Comparison of ENCODE assay signal across 22 cellular contexts in genomic region chr14:52363001-52363704, GRCh38. TPM values are rescaled to one million over a fixed set of nuclear protein-coding genes. Genes with fewer than 3 reads are reported as not detected.
A peak's percentile ranks its signal among the peaks of the same experiment; 100 is the strongest.
DNase-seq lines count a peak whose midpoint lies in the region; ATAC-seq, FAIRE-seq and TF ChIP-seq lines count a peak whose summit lies in the region.
"Had no signal": no experiment of that assay in that cellular context is flagged by ENCODE, and none has a peak within 500 bp of the region (broad histone marks: within the 10 kb centered on the region; RNA-seq: fewer than 3 reads in every experiment).

No MANE protein-coding gene starts in this region.

- H3K4ac ChIP-seq in IMR-90 (ENCODE audit: low read depth, low read length), result no peak overlapping the region

- H3K27me3 ChIP-seq in IMR-90 (ENCODE audit: control insufficient read depth, insufficient read depth, low read length) (0 out of 2 replicates have a peak, but pooled peaks cover 2% of the 10 kb centered on the region), left lung (peaks cover 0 to 16% of the 10 kb centered on the region in 2 donors), uterus (no peaks in the 10 kb centered on the region)
- H3K27me3 ChIP-seq: SJCRH30 had no signal

- H4K20me1 ChIP-seq in IMR-90 (ENCODE audit: insufficient read depth, low read length), result no peaks in the 10 kb centered on the region

- H4K5ac ChIP-seq in IMR-90 (ENCODE audit: low read depth, low read length), result no peak overlapping the region; the same call in 1 of the 2 replicates

- H2AK9ac ChIP-seq in IMR-90 (replicated peaks; ENCODE audit: low read depth, low read length, poor library complexity), result no peak overlapping the region

- H3K9me3 ChIP-seq in IMR-90 (ENCODE audit: control insufficient read depth, insufficient read depth, low read length), result no peaks in the 10 kb centered on the region
- no peaks in the 10 kb centered on the region for H3K9me3 ChIP-seq in left lung
- H3K9me3 ChIP-seq in uterus, result no peaks in the 10 kb centered on the region
- H3K9me3 ChIP-seq: SJCRH30 had no signal

- 0 out of 3 replicates have a peak overlapping the region, but pooled peaks have one; percentile 20 for H2BK15ac ChIP-seq in IMR-90 (ENCODE audit: low read depth, low read length)

- no peak overlapping the region for H2BK20ac ChIP-seq in IMR-90 (ENCODE audit: low read depth, low read length)

- no TSS peak for BruUV-seq in IMR-90 (replicated peaks; lab: Mats Ljungman, UMichigan)

- no peak overlapping the region for H3K27ac Mint-ChIP-seq in osteocyte (ENCODE audit: unreplicated experiment)

- H3K27me3 Mint-ChIP-seq in osteocyte (ENCODE audit: unreplicated experiment), result no peaks in the 10 kb centered on the region

- H2AK5ac ChIP-seq in IMR-90 (ENCODE audit: low read depth, low read length), result no peak overlapping the region

- TF ChIP-seq POLR2A in IMR-90 (IDR thresholded peaks at IDR 0.05; ENCODE audit: low read depth, low read length), result no peak
- TF ChIP-seq POLR2A in uterus (IDR thresholded peaks at IDR 0.05), result no peak

- no peak overlapping the region for H2BK5ac ChIP-seq in IMR-90 (ENCODE audit: low read depth, low read length, poor library complexity, severe bottlenecking)

- no peak overlapping the region for H3K14ac ChIP-seq in IMR-90 (replicated peaks; ENCODE audit: low read depth, low read length)

- H2BK120ac ChIP-seq in IMR-90 (ENCODE audit: low read depth, low read length), result no peak overlapping the region

- CTCF ChIA-PET in IMR-90 (lab: Yijun Ruan, JAX), result interaction anchor here (0.5 kb wide), 1 partner anchor 172 kb away, joined by 4 read pairs; no protein-coding TSS in a partner anchor

- H4K8ac ChIP-seq in IMR-90 (ENCODE audit: low read depth in 2 of 2, low read length in 2 of 2), result no peak overlapping the region

- DNase-seq in IMR-90 (no peak), left lung (no peak), uterus (no peak), osteocyte (ENCODE audit: extremely low spot score, unreplicated experiment) (no peak), mucosa of gallbladder (ENCODE audit: low spot score) (no peak)
- DNase-seq: AML-193, DMS79 treated with DMSO at 0.1 percent for 48 hours, KBM-7, NCI-H1092 treated with DMSO at 0.1 percent for 48 hours, NCI-H1436 treated with DMSO at 0.1 percent for 48 hours, NCI-H1930, NCI-H226, NCI-H510A treated with DMSO at 0.1 percent for 48 hours, NCI-H774, SJCRH30 had no signal

- no peaks in the 10 kb centered on the region for H3K36me3 Mint-ChIP-seq in osteocyte (ENCODE audit: unreplicated experiment)

- WGBS in IMR-90 (ENCODE audit: extremely low coverage in 2 of 2, insufficient read length in 1 of 2), 2 experiments, result no CpG with 5 or more reads among the region's 2 CpGs

- no peak overlapping the region for H3K9ac ChIP-seq in IMR-90 (ENCODE audit: low read depth, low read length)

- H3K9me1 ChIP-seq in IMR-90 (ENCODE audit: insufficient read depth, low read length), result peaks cover 8% of the 10 kb centered on the region; the same call in 1 of the 2 replicates

- H4K91ac ChIP-seq in IMR-90 (ENCODE audit: insufficient read depth, low read depth, low read length), result no peak overlapping the region

- intact Hi-C loops in IMR-90 (cut with micrococcal nuclease) (no loop called here), left lung (cut with DNase I) (no loop called here), uterus (cut with DNase I; ENCODE audit: low total_unique reads) (no loop called here)

- H3K9me3 Mint-ChIP-seq in osteocyte (ENCODE audit: unreplicated experiment), result no peaks in the 10 kb centered on the region

- H3K4me2 ChIP-seq in IMR-90 (ENCODE audit: low read depth, low read length), result no peak overlapping the region

- in situ Hi-C loops in IMR-90 (cut with MboI; ENCODE audit: low sequenced_read_pairs), result no loop called here

- TF ChIP-seq CTCF in IMR-90 (conservative IDR thresholded peaks at IDR 0.05; ENCODE audit: low read depth, low read length) (no peak), left lung (IDR thresholded peaks at IDR 0.05) (no peak), uterus (IDR thresholded peaks at IDR 0.05) (no peak), osteocyte (IDR thresholded peaks at IDR 0.05) (no peak)

- H3K79me1 ChIP-seq in IMR-90 (ENCODE audit: low read depth in 1 of 2, low read length in 2 of 2), result no peaks in the 10 kb centered on the region

- H3K4me3 ChIP-seq in IMR-90 (ENCODE audit: insufficient read depth, low read depth, low read length), result no peak overlapping the region
- H3K4me3 ChIP-seq in left lung, result no peak overlapping the region
- no peak overlapping the region for H3K4me3 ChIP-seq in uterus
- H3K4me3 ChIP-seq: SJCRH30 had no signal

- peak; percentile 93 for FAIRE-seq in endometrium (lab: Jason Lieb, UNC)
- FAIRE-seq: H54, HepG2, RCC 7860 had no signal

- H3K18ac ChIP-seq in IMR-90 (ENCODE audit: low read depth, low read length), result no peak overlapping the region

- H3K36me3 ChIP-seq in IMR-90 (ENCODE audit: control insufficient read depth, insufficient read depth, low read length) (no peaks in the 10 kb centered on the region), left lung (no peaks in the 10 kb centered on the region), uterus (no peaks in the 10 kb centered on the region)
- H3K36me3 ChIP-seq: SJCRH30 had no signal

- H3K4me1 ChIP-seq in IMR-90 (ENCODE audit: control insufficient read depth, insufficient read depth, low read length), result peaks cover 7% of the 10 kb centered on the region
- H3K4me1 ChIP-seq in left lung, result peaks cover 6 to 9% of the 10 kb centered on the region in 2 donors
- H3K4me1 ChIP-seq in uterus, result peaks cover 5 to 11% of the 10 kb centered on the region in 2 donors

- no peak overlapping the region for H3K4me3 Mint-ChIP-seq in osteocyte (ENCODE audit: unreplicated experiment)

- H3K56ac ChIP-seq in IMR-90 (ENCODE audit: extremely low read depth, insufficient read depth, low read length), result no peak overlapping the region

- peaks cover 15% of the 10 kb centered on the region for H3K4me1 Mint-ChIP-seq in osteocyte (ENCODE audit: unreplicated experiment)

- H3K27ac ChIP-seq in IMR-90 (ENCODE audit: insufficient read depth, low read length) (no peak overlapping the region), left lung (peak overlapping the region; percentile 37 to 71), uterus (peak overlapping the region; percentile 72 to 74)
- H3K27ac ChIP-seq: C4-2B, SJCRH30 had no signal

- dilution Hi-C loops in IMR-90 (cut with HindIII; ENCODE audit: low sequenced_read_pairs, unreplicated experiment), result no loop called here

- no peak overlapping the region for H2AFZ ChIP-seq in IMR-90 (replicated peaks; ENCODE audit: low read length, poor library complexity)

- no peak overlapping the region for H3K23ac ChIP-seq in IMR-90 (ENCODE audit: low read depth, low read length)

- ATAC-seq in IMR-90 (ENCODE audit: low read depth) (no peak), left lung (no peak), GM18861 (IDR thresholded peaks at IDR 0.05; ENCODE audit: unreplicated experiment) (no peak)
- ATAC-seq: HepG2 had no signal

- no peak for TF ChIP-seq RAD21 in IMR-90 (IDR thresholded peaks at IDR 0.05; ENCODE audit: low read length)

- POLR2A ChIA-PET in IMR-90 (lab: Charles Lee; ENCODE audit: unreplicated experiment), result no interaction called here

TF ChIP-seq in IMR-90, 13 proteins besides CTCF, POLR2A, EP300 and RAD21:
- no peak for TF ChIP-seq NFE2L2 (IDR thresholded peaks at IDR 0.05; ENCODE audit: low read depth, low read length)
- no peak for TF ChIP-seq MXI1 (IDR thresholded peaks at IDR 0.05; ENCODE audit: borderline replicate concordance, low read depth, low read length)

RNA-seq across cellular contexts. Expression of gene PTGER2, which starts 49.0 kb away (rescaled TPM):
- total RNA-seq in IMR-90 (2012; rRNA removed) (24.7 and 33.6 TPM in 2 replicates), left lung (10 to 100 TPM in 1 of 2 donors, 1 to 10 TPM in 1; 8.9 to 19.2 TPM), uterus (1 to 10 TPM; 1.5 to 7.1 (median 4.7) TPM), osteocyte (2.1 and 2.4 TPM in 2 replicates), mucosa of gallbladder (3.9 TPM)
- polyA plus RNA-seq in IMR-90 (2012; rRNA removed), result 58.5 and 59.4 TPM in 2 replicates
- 23.6 and 49.1 TPM in 2 replicates for polyA plus RNA-seq in IMR-90 (2012; cell fraction: cytosol; rRNA removed)
- polyA plus RNA-seq in IMR-90 (2012; cell fraction: nucleus; rRNA removed; ENCODE audit: low replicate concordance), result 12.4 and 18.8 TPM in 2 replicates
- total RNA-seq: HepG2, OCI-LY7 had no signal
- polyA plus RNA-seq: HepG2 had no signal
